Comparison of ENCODE assay signal across 2 cellular contexts in genomic region chr7:95919574-95919973, GRCh38.
TF ChIP-seq lines count a peak whose summit lies in the region.

No MANE protein-coding gene starts in this region.

TF ChIP-seq in SK-N-SH treated with all-trans-retinoic acid at 6 μM for 48 hours, 23 proteins besides CTCF, POLR2A, EP300 and RAD21 (continued from another document):
- no peak for TF ChIP-seq CREB5 (CRISPR knock-in tag; IDR thresholded peaks at IDR 0.05; ENCODE audit: low read depth)
- no peak for TF ChIP-seq PATZ1 (CRISPR knock-in tag; IDR thresholded peaks at IDR 0.05; ENCODE audit: borderline replicate concordance)
- TF ChIP-seq SNAI2 (CRISPR knock-in tag; IDR thresholded peaks at IDR 0.05) = no peak
- TF ChIP-seq CSDC2 (CRISPR knock-in tag; IDR thresholded peaks at IDR 0.05) = no peak
- no peak for TF ChIP-seq BACH2 (CRISPR knock-in tag; IDR thresholded peaks at IDR 0.05; ENCODE audit: borderline replicate concordance)

TF ChIP-seq in WTC11, 78 proteins besides CTCF, POLR2A, EP300 and RAD21 (continued from another document):
- no peak for TF ChIP-seq PREB (CRISPR knock-in tag; IDR thresholded peaks at IDR 0.05; ENCODE audit: borderline replicate concordance)
- TF ChIP-seq JAZF1 (CRISPR knock-in tag; IDR thresholded peaks at IDR 0.05) = no peak
- TF ChIP-seq SOX15 (CRISPR knock-in tag; IDR thresholded peaks at IDR 0.05) = no peak
- no peak for TF ChIP-seq JUN (CRISPR knock-in tag; IDR thresholded peaks at IDR 0.05)
- no peak for TF ChIP-seq ZNF416 (CRISPR knock-in tag; IDR thresholded peaks at IDR 0.05)
